In the genomic region with DNA sequence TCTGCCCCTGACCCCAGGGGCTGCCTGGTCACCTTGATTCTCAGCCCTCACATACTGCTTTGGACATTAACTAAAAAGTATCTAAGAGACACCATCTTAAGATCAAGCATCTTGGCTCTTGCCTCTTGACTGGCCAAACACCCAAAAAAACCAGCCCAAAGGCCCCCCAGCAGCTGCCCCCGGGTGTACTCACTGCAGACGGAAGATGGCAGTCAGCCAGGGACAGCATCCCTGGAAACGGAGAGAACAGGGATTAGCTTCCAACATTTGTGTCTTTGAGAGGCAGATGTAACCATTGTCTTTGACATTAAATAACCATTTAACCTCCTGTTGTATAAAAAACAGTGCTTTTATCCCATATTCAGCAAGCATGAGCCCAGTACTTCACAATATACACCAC, we compare ENCODE assay signal across 19 cellular contexts.
DNase-seq lines count a peak whose midpoint lies in the region; ATAC-seq lines count a peak whose summit lies in the region.
"Had no signal": no experiment of that assay in that cellular context is flagged by ENCODE, and none has a peak within 500 bp of the region (broad histone marks: within the 10 kb centered on the region; RNA-seq: fewer than 3 reads in every experiment).

No MANE protein-coding gene starts in this region.

- no peak for ATAC-seq in HG02870 (IDR thresholded peaks at IDR 0.05; ENCODE audit: unreplicated experiment)
- ATAC-seq: GM12878, GM23338 had no signal

- no peak overlapping the region for H3K4me3 ChIP-seq in effector memory CD4-positive, alpha-beta T cell (ENCODE audit: insufficient read depth, low read depth, low read length, poor library complexity, severe bottlenecking)
- H3K4me3 ChIP-seq: BLaER1 treated with 17β-estradiol and CSF1 and Interleukin-3, amounts not matched to agents 10 nM and 100 nM; coronary artery; GM12878; GM23338; right lobe of liver; thyroid gland had no signal

- no peaks in the 10 kb centered on the region for H3K9me3 ChIP-seq in effector memory CD4-positive, alpha-beta T cell (ENCODE audit: control insufficient read depth, low read length)
- H3K9me3 ChIP-seq: BLaER1 treated with 17β-estradiol and CSF1 and Interleukin-3, amounts not matched to agents 10 nM and 100 nM; neutrophil; right lobe of liver; SK-N-SH; thyroid gland had no signal

- no peaks in the 10 kb centered on the region for H3K27me3 ChIP-seq in effector memory CD4-positive, alpha-beta T cell (replicated peaks; ENCODE audit: control insufficient read depth, insufficient read depth, low read length, poor library complexity, severe bottlenecking)
- H3K27me3 ChIP-seq: BLaER1 treated with 17β-estradiol and CSF1 and Interleukin-3, amounts not matched to agents 10 nM and 100 nM; neutrophil; right lobe of liver; thyroid gland had no signal

- peak; percentile 80 for DNase-seq in DMS53 (lab: John Stamatoyannopoulos, UW)
- DNase-seq in DMS53 treated with DMSO at 0.1 percent for 48 hours (lab: John Stamatoyannopoulos, UW; ENCODE audit: unreplicated experiment): no peak
- peak; percentile 66 for DNase-seq in COLO668 (lab: John Stamatoyannopoulos, UW; ENCODE audit: unreplicated experiment)
- peak; percentile 57 for DNase-seq in NCI-H345 treated with DMSO at 0.1 percent for 48 hours (lab: John Stamatoyannopoulos, UW; ENCODE audit: unreplicated experiment)
- DNase-seq in effector memory CD4-positive, alpha-beta T cell: no peak
- DNase-seq in cerebellar cortex (ENCODE audit: low spot score): no peak
- DNase-seq in activated CD8-positive, alpha-beta memory T cell treated with anti-CD3 and anti-CD28 coated beads for 24 hours: no peak
- DNase-seq: activated CD4-positive, alpha-beta memory T cell treated with anti-CD3 and anti-CD28 coated beads, Interleukin-2, amount 10 ng/mL, durations not matched to agents 7 days and 5 days; SK-N-SH; stimulated activated CD4-positive, alpha-beta T cell treated with anti-CD3 and anti-CD28 coated beads, Interleukin-2, amount 100 ng/mL, for 24 hours; thyroid gland had no signal

- peak overlapping the region; percentile 2 for H3K27ac ChIP-seq in effector memory CD4-positive, alpha-beta T cell (ENCODE audit: insufficient read depth, low read length, poor library complexity, severe bottlenecking)
- H3K27ac ChIP-seq: 22Rv1; BLaER1 treated with 17β-estradiol and CSF1 and Interleukin-3, amounts not matched to agents 10 nM and 100 nM; coronary artery; right lobe of liver; thyroid gland had no signal

- H3K36me3 ChIP-seq in effector memory CD4-positive, alpha-beta T cell (ENCODE audit: control insufficient read depth, insufficient read depth, low read length): peaks cover 87% of the 10 kb centered on the region

- H3K4me1 ChIP-seq in effector memory CD4-positive, alpha-beta T cell (ENCODE audit: control insufficient read depth, insufficient read depth, low read length, poor library complexity, severe bottlenecking): peaks cover 39% of the 10 kb centered on the region
- H3K4me1 ChIP-seq: thyroid gland had no signal

Comparison
In these comparisons a context has a peak if more than half of its experiments do, and no peak if none do; other contexts are left out.
1. DNase-seq: peak in DMS53 (single experiment), COLO668 (single experiment) and NCI-H345 treated with DMSO at 0.1 percent for 48 hours (single experiment); none in DMS53 treated with DMSO at 0.1 percent for 48 hours (single experiment), effector memory CD4-positive, alpha-beta T cell (0 of 3), cerebellar cortex (single experiment) and activated CD8-positive, alpha-beta memory T cell treated with anti-CD3 and anti-CD28 coated beads for 24 hours (single experiment).